8 cellular contexts compared by ENCODE assay signal in the genomic region with DNA sequence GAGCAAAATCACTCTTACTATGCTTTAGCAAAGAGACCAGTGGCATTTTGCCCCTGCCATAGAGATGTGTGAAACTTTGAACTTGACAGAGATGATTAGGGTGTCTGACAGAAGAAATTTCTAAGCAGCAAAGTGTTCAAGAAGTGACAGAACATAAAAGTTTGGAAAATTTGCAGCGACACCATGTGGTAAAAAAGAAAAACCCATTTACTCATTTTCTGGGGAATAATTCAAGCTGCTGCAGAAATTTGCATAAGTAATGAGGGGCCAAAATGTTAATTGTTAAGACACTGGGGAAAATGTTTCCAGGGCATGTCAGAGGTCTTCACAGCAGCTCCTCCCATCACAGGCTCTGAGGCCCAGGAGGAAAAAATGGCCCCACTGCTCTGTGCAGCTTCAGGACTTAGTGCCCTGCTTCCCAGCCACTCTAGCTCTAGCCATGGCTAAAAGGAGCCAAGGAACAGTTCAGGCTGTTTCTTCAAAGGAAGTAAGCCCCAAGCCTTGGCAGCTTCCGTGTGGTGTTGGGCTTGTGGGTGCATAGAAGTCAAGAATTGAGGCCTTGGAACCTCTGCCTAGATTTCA. TPM values are rescaled to one million over a fixed set of nuclear protein-coding genes. Genes with fewer than 3 reads are reported as not detected.
DNase-seq lines count a peak whose midpoint lies in the region; ATAC-seq, FAIRE-seq and TF ChIP-seq lines count a peak whose summit lies in the region.
"Had no signal": no experiment of that assay in that cellular context is flagged by ENCODE, and none has a peak within 500 bp of the region (broad histone marks: within the 10 kb centered on the region; RNA-seq: fewer than 3 reads in every experiment).

No MANE protein-coding gene starts in this region.

- no peak overlapping the region for H2AK5ac ChIP-seq in H1 (ENCODE audit: low read depth, low read length)

- ATAC-seq in HG03159 (IDR thresholded peaks at IDR 0.05; ENCODE audit: unreplicated experiment), result no peak

- no peak overlapping the region for H3K14ac ChIP-seq in H1 (ENCODE audit: insufficient read length)

- peaks cover under 1% of the 10 kb centered on the region; the same call in 1 of the 2 replicates for H3K23me2 ChIP-seq in H1 (ENCODE audit: low read depth, low read length)

- H3K27me3 ChIP-seq in H1 (replicated peaks in 1 of 4; ENCODE audit: control insufficient read depth in 3 of 4, extremely low read depth in 1 of 4, insufficient read depth in 3 of 4, low read length in 3 of 4) (no peaks in the 10 kb centered on the region), prostate gland (replicated peaks; ENCODE audit: insufficient read depth) (no peaks in the 10 kb centered on the region)

- intact Hi-C loops in prostate gland (cut with DNase I), result no loop called here

- H3K79me2 ChIP-seq in H1 (ENCODE audit: control insufficient read depth in 1 of 2, insufficient read depth in 2 of 2, low read length in 2 of 2), result no peaks in the 10 kb centered on the region

- H2BK12ac ChIP-seq in H1 (ENCODE audit: low read depth, low read length), result no peak overlapping the region

- TF ChIP-seq POLR2A in H1 (IDR thresholded peaks at IDR 0.05; ENCODE audit: control extremely low read depth in 1 of 2, low read depth in 2 of 2, low read length in 2 of 2) (no peak), prostate gland (IDR thresholded peaks at IDR 0.05) (no peak)

- H4K20me1 ChIP-seq in H1 (replicated peaks in 1 of 2; ENCODE audit: control insufficient read depth in 1 of 2, insufficient read depth in 2 of 2, low read length in 2 of 2), result no peaks in the 10 kb centered on the region

- no peak overlapping the region for H3K18ac ChIP-seq in H1 (ENCODE audit: extremely low read depth, low read length)

- H3K27ac ChIP-seq in H1 (ENCODE audit: low read depth, low read length) (no peak overlapping the region), prostate gland (no peak overlapping the region)

- H3K56ac ChIP-seq in H1 (replicated peaks; ENCODE audit: insufficient read length, low read depth, low read length), result no peak overlapping the region

- CTCF ChIA-PET in H1 (lab: Charles Lee; ENCODE audit: partially characterized antibody), result interaction anchor here (0.6 to 1.8 kb wide), 13 partner anchors 9 to 1431 kb away, joined by 3 to 7 read pairs (median 3); no protein-coding TSS in a partner anchor

- H3K23ac ChIP-seq in H1 (ENCODE audit: insufficient read length), result no peak overlapping the region

- TF ChIP-seq CTCF in GM12865 (IDR thresholded peaks at IDR 0.05; ENCODE audit: insufficient read depth, low read depth, low read length, missing control alignments), result no peak
- TF ChIP-seq CTCF in H1 (IDR thresholded peaks at IDR 0.05; ENCODE audit: control extremely low read depth in 1 of 3, insufficient read depth in 1 of 3, low read depth in 1 of 3, low read length in 3 of 3), result peak in 1 of 3 experiments; percentile 19; a peak in 1 of 4 replicates
- peak in 3 of 4 experiments; percentile 13 to 20 (median 15) for TF ChIP-seq CTCF in prostate gland (IDR thresholded peaks at IDR 0.05)

- H2BK120ac ChIP-seq in H1 (replicated peaks; ENCODE audit: low read depth, low read length), result no peak overlapping the region

- H2BK15ac ChIP-seq in H1 (ENCODE audit: low read length), result no peak overlapping the region

- H3K9me3 ChIP-seq in H1 (ENCODE audit: insufficient read depth in 2 of 2, low read depth in 1 of 2, low read length in 1 of 2), result peaks cover 5 to 8% of the 10 kb centered on the region in 2 experiments; a peak in 3 of 4 replicates
- H3K9me3 ChIP-seq in prostate gland, result no peaks in the 10 kb centered on the region

- H2BK5ac ChIP-seq in H1 (ENCODE audit: low read depth, low read length), result no peak overlapping the region

- H3K4me1 ChIP-seq in H1 (replicated peaks in 1 of 4; ENCODE audit: control insufficient read depth in 3 of 4, insufficient read depth in 4 of 4, low read length in 3 of 4) (no peaks in the 10 kb centered on the region), prostate gland (replicated peaks) (no peaks in the 10 kb centered on the region)

- POLR2A ChIA-PET in H1 (lab: Charles Lee; ENCODE audit: partially characterized antibody), result no interaction called here

- no peak overlapping the region for H3K4me2 ChIP-seq in H1 (ENCODE audit: insufficient read depth in 1 of 2, low read depth in 2 of 2, low read length in 2 of 2)

- peak; percentile 63 for FAIRE-seq in H1 (lab: Jason Lieb, UNC)
- FAIRE-seq in RCC 7860 (lab: Jason Lieb, UNC), result no peak

- H2AFZ ChIP-seq in H1 (ENCODE audit: low read length), result no peak overlapping the region

- DNase-seq in GM12865 (ENCODE audit: low read depth), result peak; percentile 28
- peak; percentile 2 for DNase-seq in MV-4-11 (lab: John Stamatoyannopoulos, UW)
- DNase-seq in H1 (ENCODE audit: low read depth in 1 of 2, low spot score in 2 of 2), result no peak
- DNase-seq in prostate gland (ENCODE audit: low spot score), result no peak
- no peak for DNase-seq in RCC 7860 (ENCODE audit: low spot score)
- no peak for DNase-seq in NCI-H2081 treated with DMSO at 0.1 percent for 48 hours (lab: John Stamatoyannopoulos, UW)
- DNase-seq: NCI-H1694 had no signal

- H4K91ac ChIP-seq in H1 (replicated peaks; ENCODE audit: insufficient read length, low read length), result no peak overlapping the region

- no peak for TF ChIP-seq EP300 in H1 (IDR thresholded peaks at IDR 0.05; ENCODE audit: borderline replicate concordance in 1 of 2, low read depth in 2 of 2, low read length in 2 of 2)

- H3K4me3 ChIP-seq in GM12865 (ENCODE audit: low read depth, low read length), result no peak overlapping the region
- H3K4me3 ChIP-seq in H1 (ENCODE audit: extremely low read depth in 1 of 4, insufficient read depth in 2 of 4, low read depth in 3 of 4, low read length in 4 of 4), result no peak overlapping the region
- no peak overlapping the region for H3K4me3 ChIP-seq in prostate gland

- H3K4ac ChIP-seq in H1 (replicated peaks; ENCODE audit: insufficient read length, low read depth, low read length), result no peak overlapping the region

- no peaks in the 10 kb centered on the region for H3K79me1 ChIP-seq in H1 (ENCODE audit: low read depth, low read length)

- no peak; a peak in 2 of 4 replicates for TF ChIP-seq RAD21 in H1 (IDR thresholded peaks at IDR 0.05 in 1 of 2, conservative IDR thresholded peaks at IDR 0.05 in 1 of 2; ENCODE audit: low read depth in 2 of 2, low read length in 2 of 2)

- H4K8ac ChIP-seq in H1 (ENCODE audit: extremely low read depth, insufficient read depth, low read length), result peak overlapping the region; percentile 62; the same call in 1 of the 2 replicates

- H4K5ac ChIP-seq in H1 (ENCODE audit: insufficient read length, low read depth, low read length), result no peak overlapping the region

- no peak overlapping the region for H3K9ac ChIP-seq in H1 (replicated peaks in 1 of 4; ENCODE audit: extremely low read depth in 1 of 4, low read depth in 3 of 4, low read length in 3 of 4)

- WGBS in H1 (ENCODE audit: extremely low coverage in 1 of 2, insufficient coverage in 1 of 2, insufficient read length in 1 of 2, insufficient replicate concordance in 2 of 2, low coverage in 1 of 2, low lambda C conversion rate in 2 of 2, missing lambda C conversion rate in 1 of 2), 2 experiments, result 40% methylated on average over 2 of the region's 2 CpGs; no CpG with 5 or more reads in 1 of the 2 experiments
- WGBS in prostate gland, result 47% methylated on average over 2 of the region's 2 CpGs

- no peak overlapping the region for H2BK20ac ChIP-seq in H1 (ENCODE audit: low read length)

- H3K36me3 ChIP-seq in H1 (ENCODE audit: control insufficient read depth in 2 of 4, insufficient read depth in 4 of 4, low read length in 3 of 4), result no peaks in the 10 kb centered on the region
- no peaks in the 10 kb centered on the region for H3K36me3 ChIP-seq in prostate gland

TF ChIP-seq in H1, 55 proteins besides CTCF, POLR2A, EP300 and RAD21 (continues in another document):
- TF ChIP-seq RFX5 (IDR thresholded peaks at IDR 0.05; ENCODE audit: borderline replicate concordance, low read depth, low read length) (no peak), HDAC2 (IDR thresholded peaks at IDR 0.05; ENCODE audit: borderline replicate concordance in 1 of 2, low read depth in 2 of 2, low read length in 2 of 2) (no peak), MAFK (IDR thresholded peaks at IDR 0.05; ENCODE audit: low read depth, low read length) (no peak), PHF8 (conservative IDR thresholded peaks at IDR 0.05; ENCODE audit: low read depth, low read length) (no peak), NRF1 (IDR thresholded peaks at IDR 0.05; ENCODE audit: low read depth, low read length) (no peak), SUZ12 (IDR thresholded peaks at IDR 0.05; ENCODE audit: low read length) (no peak), CTBP2 (IDR thresholded peaks at IDR 0.05; ENCODE audit: borderline replicate concordance, insufficient read depth, insufficient read length, low read length) (no peak)

RNA-seq across cellular contexts. Expression of a gene that starts 6.1 kb away (rescaled TPM):
- total RNA-seq in H1 (2021; fragmentation: NEBNext Ultra II Directional; extraction: Animal tissue kit (Norgen Biotek cat#: 25700)), result 48.3 and 50.0 TPM in 2 replicates
- polyA plus RNA-seq in H1 (2011; rRNA removed), result 23.3 and 45.8 TPM in 2 replicates
- 29.7 TPM for polyA plus RNA-seq in H1 (2011; cell fraction: cytosol; rRNA removed)
- polyA plus RNA-seq in H1 (2011; cell fraction: nucleus; rRNA removed), result 21.7 TPM
- 28.3 to 40.9 TPM (median 32.4 TPM) in 4 replicates for polyA plus RNA-seq in H1 (2012, experiment 1 of 2)
- polyA plus RNA-seq in H1 (2012, experiment 2 of 2), result 3.2 TPM
- polyA plus RNA-seq in H1 (2013, experiment 1 of 2), result 41.3 TPM
- polyA plus RNA-seq in H1 (2013, experiment 2 of 2), result 37.0 TPM
- polyA minus RNA-seq in H1 (2011; rRNA and poly(A)+ RNA removed), result 45.1 and 74.4 TPM in 2 replicates
- 24.5 TPM for polyA minus RNA-seq in H1 (2011; cell fraction: cytosol; rRNA and poly(A)+ RNA removed)
- 68.7 TPM for polyA minus RNA-seq in H1 (2011; cell fraction: nucleus; rRNA and poly(A)+ RNA removed)
- total RNA-seq in prostate gland, result 10 to 100 TPM; 33.1 to 60.5 TPM

RNA-seq across cellular contexts. Expression of a gene that starts 59.9 kb away (rescaled TPM):
- 51.4 and 55.9 TPM in 2 replicates for total RNA-seq in H1 (2021; fragmentation: NEBNext Ultra II Directional; extraction: Animal tissue kit (Norgen Biotek cat#: 25700))
- polyA plus RNA-seq in H1 (2011; rRNA removed), result 10.9 and 18.6 TPM in 2 replicates
- 15.6 TPM for polyA plus RNA-seq in H1 (2011; cell fraction: cytosol; rRNA removed)
- polyA plus RNA-seq in H1 (2011; cell fraction: nucleus; rRNA removed), result 15.8 TPM
- 21.5 to 33.7 TPM (median 28.5 TPM) in 4 replicates for polyA plus RNA-seq in H1 (2012, experiment 1 of 2)
- 1.8 TPM for polyA plus RNA-seq in H1 (2012, experiment 2 of 2)
- 29.2 TPM for polyA plus RNA-seq in H1 (2013, experiment 1 of 2)
- polyA plus RNA-seq in H1 (2013, experiment 2 of 2), result 37.5 TPM
- polyA minus RNA-seq in H1 (2011; rRNA and poly(A)+ RNA removed), result 63.6 and 110 TPM in 2 replicates
- 39.1 TPM for polyA minus RNA-seq in H1 (2011; cell fraction: cytosol; rRNA and poly(A)+ RNA removed)
- polyA minus RNA-seq in H1 (2011; cell fraction: nucleus; rRNA and poly(A)+ RNA removed), result 66.7 TPM
- 10 to 100 TPM; 39.0 to 41.0 TPM for total RNA-seq in prostate gland

Comparison
In these comparisons a context has a peak if more than half of its experiments do, and no peak if none do; other contexts are left out.
1. DNase-seq: peak in GM12865 (single experiment) and MV-4-11 (single experiment); none in H1 (0 of 2), prostate gland (single experiment), RCC 7860 (single experiment) and NCI-H2081 treated with DMSO at 0.1 percent for 48 hours (single experiment).